10 cellular contexts compared by ENCODE assay signal in the genomic region with DNA sequence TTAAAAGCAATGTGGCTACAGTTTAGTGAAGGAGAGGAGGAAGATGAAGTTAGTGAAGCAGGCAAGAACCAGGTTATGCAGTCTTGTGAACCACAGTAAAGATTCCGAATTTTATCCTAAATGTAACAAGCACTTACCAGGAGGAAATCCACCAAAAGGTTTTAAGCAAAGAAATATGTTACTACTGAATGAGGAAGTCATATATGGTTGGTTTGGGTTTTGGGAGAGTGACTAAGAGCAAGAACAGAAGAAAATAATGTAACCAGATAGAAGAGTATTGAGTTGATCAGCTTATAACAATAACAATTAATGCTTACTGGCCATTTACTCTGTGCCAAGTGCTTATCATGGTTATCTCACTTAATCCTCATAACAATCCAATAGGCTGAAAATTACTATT. TPM values are rescaled to one million over a fixed set of nuclear protein-coding genes. Genes with fewer than 3 reads are reported as not detected.
A peak's percentile ranks its signal among the peaks of the same experiment; 100 is the strongest.
DNase-seq lines count a peak whose midpoint lies in the region; ATAC-seq and TF ChIP-seq lines count a peak whose summit lies in the region.
"Had no signal": no experiment of that assay in that cellular context is flagged by ENCODE, and none has a peak within 500 bp of the region (broad histone marks: within the 10 kb centered on the region; RNA-seq: fewer than 3 reads in every experiment).

No MANE protein-coding gene starts in this region.

- H3K9me3 Mint-ChIP-seq in activated naive CD4-positive, alpha-beta T cell treated with anti-CD3 and anti-CD28 coated beads, Interleukin-2, amount 10 ng/mL, durations not matched to agents 7 days and 5 days, result no peaks in the 10 kb centered on the region
- no peaks in the 10 kb centered on the region for H3K9me3 Mint-ChIP-seq in chondrocyte (ENCODE audit: low read depth)
- H3K9me3 Mint-ChIP-seq in stimulated activated naive CD8-positive, alpha-beta T cell treated with anti-CD3 and anti-CD28 coated beads, Interleukin-15, amount 100 ng/mL, for 72 hours, result no peaks in the 10 kb centered on the region

- H3K27me3 ChIP-seq in OCI-LY1 (ENCODE audit: insufficient read depth, low read length), result no peaks in the 10 kb centered on the region
- H3K27me3 ChIP-seq in smooth muscle cell (ENCODE audit: low read depth), result no peaks in the 10 kb centered on the region
- H3K27me3 ChIP-seq: BE2C had no signal

- peak overlapping the region; percentile 88 for H3K9ac ChIP-seq in OCI-LY1 (ENCODE audit: low read length)
- no peak overlapping the region for H3K9ac ChIP-seq in smooth muscle cell (ENCODE audit: low read depth)

- H3K9me3 ChIP-seq in OCI-LY1 (ENCODE audit: low read length), result no peaks in the 10 kb centered on the region
- no peaks in the 10 kb centered on the region for H3K9me3 ChIP-seq in smooth muscle cell (replicated peaks; ENCODE audit: low read depth)
- H3K9me3 ChIP-seq: BE2C had no signal

- H2AFZ ChIP-seq in OCI-LY1 (ENCODE audit: low read length), result no peak overlapping the region
- no peak overlapping the region for H2AFZ ChIP-seq in smooth muscle cell (ENCODE audit: low read depth)

- H3K4me3 ChIP-seq in OCI-LY1 (ENCODE audit: low read depth, low read length, poor library complexity, severe bottlenecking) (peak overlapping the region; percentile 90), smooth muscle cell (no peak overlapping the region)

- no peak overlapping the region for H3K27ac Mint-ChIP-seq in activated naive CD4-positive, alpha-beta T cell treated with anti-CD3 and anti-CD28 coated beads, Interleukin-2, amount 10 ng/mL, durations not matched to agents 7 days and 5 days
- peak overlapping the region; percentile 14 for H3K27ac Mint-ChIP-seq in chondrocyte (ENCODE audit: unreplicated experiment)
- H3K27ac Mint-ChIP-seq in stimulated activated naive CD8-positive, alpha-beta T cell treated with anti-CD3 and anti-CD28 coated beads, Interleukin-15, amount 100 ng/mL, for 72 hours, result peak overlapping the region in 1 of 2 donors; percentile 5

- CTCF ChIA-PET in activated naive CD4-positive, alpha-beta T cell treated with anti-CD3 and anti-CD28 coated beads, Interleukin-2, amount 10 ng/mL, durations not matched to agents 7 days and 5 days (lab: Charles Lee), result no interaction called here

- H3K27ac ChIP-seq in OCI-LY1 (ENCODE audit: low read depth, low read length, poor library complexity, severe bottlenecking) (no peak overlapping the region), smooth muscle cell (ENCODE audit: low read depth) (no peak overlapping the region)

- H3K36me3 Mint-ChIP-seq in activated naive CD4-positive, alpha-beta T cell treated with anti-CD3 and anti-CD28 coated beads, Interleukin-2, amount 10 ng/mL, durations not matched to agents 7 days and 5 days, result peaks cover 48% of the 10 kb centered on the region
- H3K36me3 Mint-ChIP-seq in chondrocyte (ENCODE audit: low read depth), result peaks cover 5% of the 10 kb centered on the region

- H3F3A ChIP-seq in OCI-LY1 (ENCODE audit: insufficient read depth, low read length) (no peaks in the 10 kb centered on the region), smooth muscle cell (ENCODE audit: low read depth) (no peaks in the 10 kb centered on the region)

- ATAC-seq in stimulated activated naive CD8-positive, alpha-beta T cell treated with anti-CD3 and anti-CD28 coated beads, Interleukin-15, amount 100 ng/mL, for 72 hours, result no peak

- no peaks in the 10 kb centered on the region for H4K20me1 ChIP-seq in OCI-LY1 (ENCODE audit: insufficient read depth, low read length)
- peaks cover 11% of the 10 kb centered on the region for H4K20me1 ChIP-seq in smooth muscle cell (ENCODE audit: low read depth)

- TF ChIP-seq CTCF in OCI-LY1 (IDR thresholded peaks at IDR 0.05; ENCODE audit: low read length), result no peak
- no peak for TF ChIP-seq CTCF in chondrocyte (IDR thresholded peaks at IDR 0.05)
- TF ChIP-seq CTCF in smooth muscle cell (IDR thresholded peaks at IDR 0.05; ENCODE audit: borderline replicate concordance, insufficient read depth, poor library complexity, severe bottlenecking), result no peak

- H3K4me1 ChIP-seq in OCI-LY1 (ENCODE audit: insufficient read depth, low read length, severe bottlenecking), result peaks cover 36% of the 10 kb centered on the region
- H3K4me1 ChIP-seq in smooth muscle cell (ENCODE audit: low read depth), result peaks cover 23% of the 10 kb centered on the region
- H3K4me1 ChIP-seq: BE2C had no signal

- peak overlapping the region; percentile 95 for H3K4me3 Mint-ChIP-seq in activated naive CD4-positive, alpha-beta T cell treated with anti-CD3 and anti-CD28 coated beads, Interleukin-2, amount 10 ng/mL, durations not matched to agents 7 days and 5 days
- no peak overlapping the region for H3K4me3 Mint-ChIP-seq in chondrocyte (ENCODE audit: unreplicated experiment)
- H3K4me3 Mint-ChIP-seq in stimulated activated naive CD8-positive, alpha-beta T cell treated with anti-CD3 and anti-CD28 coated beads, Interleukin-15, amount 100 ng/mL, for 72 hours, result peak overlapping the region; percentile 75 to 90

- H3K36me3 ChIP-seq in OCI-LY1 (ENCODE audit: insufficient read depth, low read length), result peaks cover 41% of the 10 kb centered on the region
- H3K36me3 ChIP-seq in smooth muscle cell (ENCODE audit: low read depth), result peaks cover 5% of the 10 kb centered on the region

- WGBS in smooth muscle cell (ENCODE audit: low lambda C conversion rate), result 100% methylated on average over 1 of the region's 1 CpG

- H3K27me3 Mint-ChIP-seq in activated naive CD4-positive, alpha-beta T cell treated with anti-CD3 and anti-CD28 coated beads, Interleukin-2, amount 10 ng/mL, durations not matched to agents 7 days and 5 days, result no peaks in the 10 kb centered on the region
- H3K27me3 Mint-ChIP-seq in chondrocyte (ENCODE audit: low read depth), result no peaks in the 10 kb centered on the region
- no peaks in the 10 kb centered on the region for H3K27me3 Mint-ChIP-seq in stimulated activated naive CD8-positive, alpha-beta T cell treated with anti-CD3 and anti-CD28 coated beads, Interleukin-15, amount 100 ng/mL, for 72 hours

- peaks cover 55% of the 10 kb centered on the region for H3K4me1 Mint-ChIP-seq in activated naive CD4-positive, alpha-beta T cell treated with anti-CD3 and anti-CD28 coated beads, Interleukin-2, amount 10 ng/mL, durations not matched to agents 7 days and 5 days
- peaks cover 32% of the 10 kb centered on the region for H3K4me1 Mint-ChIP-seq in chondrocyte (ENCODE audit: low read depth)
- H3K4me1 Mint-ChIP-seq in stimulated activated naive CD8-positive, alpha-beta T cell treated with anti-CD3 and anti-CD28 coated beads, Interleukin-15, amount 100 ng/mL, for 72 hours, result peaks cover 58% of the 10 kb centered on the region

- H3K79me2 ChIP-seq in OCI-LY1 (ENCODE audit: insufficient read depth, low read length) (peaks cover 61% of the 10 kb centered on the region), smooth muscle cell (ENCODE audit: low read depth) (peaks cover 88% of the 10 kb centered on the region)

- H3K9me2 ChIP-seq in OCI-LY1 (ENCODE audit: low read depth, low read length), result no peaks in the 10 kb centered on the region

- H3K4me2 ChIP-seq in OCI-LY1 (ENCODE audit: low read length) (peak overlapping the region; percentile 91), smooth muscle cell (no peak overlapping the region)

- no peak for DNase-seq in activated naive CD4-positive, alpha-beta T cell treated with anti-CD3 and anti-CD28 coated beads, Interleukin-2, amount 10 ng/mL, durations not matched to agents 7 days and 5 days
- no peak for DNase-seq in activated naive CD4-positive, alpha-beta T cell treated with Interleukin-2 at 50 U/mL for 16 hours
- no peak for DNase-seq in chondrocyte (ENCODE audit: low spot score)
- DNase-seq in stimulated activated naive CD8-positive, alpha-beta T cell treated with anti-CD3 and anti-CD28 coated beads, Interleukin-15, amount 100 ng/mL, for 72 hours, result no peak
- DNase-seq in T1000 (lab: John Stamatoyannopoulos, UW), result no peak
- DNase-seq in smooth muscle cell (lab: John Stamatoyannopoulos, UW; ENCODE audit: unreplicated experiment), result no peak
- DNase-seq in GM19238 (ENCODE audit: insufficient read length, low spot score), result no peak
- DNase-seq: BE2C; effector CD8-positive, alpha-beta T cell had no signal

RNA-seq across cellular contexts. Expression of gene USP37, which starts 1.9 kb away (rescaled TPM):
- 9.5 to 14.6 TPM (median 10.0 TPM) in 3 replicates for total RNA-seq in chondrocyte
- 10.8 and 14.2 TPM in 2 replicates for total RNA-seq in smooth muscle cell
- 3.6 and 4.2 TPM in 2 replicates for polyA plus RNA-seq in smooth muscle cell

RNA-seq across cellular contexts. Expression of gene CNOT9, which starts 2.3 kb away (rescaled TPM):
- total RNA-seq in chondrocyte, result 32.3 to 46.2 TPM (median 32.4 TPM) in 3 replicates
- total RNA-seq in smooth muscle cell, result 47.2 and 57.8 TPM in 2 replicates
- polyA plus RNA-seq in smooth muscle cell, result 16.5 and 26.0 TPM in 2 replicates

RNA-seq across cellular contexts. Expression of gene PLCD4, which starts 41.4 kb away (rescaled TPM):
- 4.1 to 8.6 TPM (median 5.0 TPM) in 3 replicates for total RNA-seq in chondrocyte
- 0.18 TPM in 2 replicates for total RNA-seq in smooth muscle cell
- 0.63 and 2.5 TPM in 2 replicates for polyA plus RNA-seq in smooth muscle cell
